19 cellular contexts compared by ENCODE assay signal in genomic region chr1:227889863-227890405, GRCh38. TPM values are rescaled to one million over a fixed set of nuclear protein-coding genes. Genes with fewer than 3 reads are reported as not detected.
DNase-seq lines count a peak whose midpoint lies in the region; ATAC-seq and TF ChIP-seq lines count a peak whose summit lies in the region.
"Had no signal": no experiment of that assay in that cellular context is flagged by ENCODE, and none has a peak within 500 bp of the region (broad histone marks: within the 10 kb centered on the region; RNA-seq: fewer than 3 reads in every experiment).

No MANE protein-coding gene starts in this region.

- H3K36me3 Mint-ChIP-seq in CD4-positive, alpha-beta memory T cell, result no peaks in the 10 kb centered on the region
- no peaks in the 10 kb centered on the region for H3K36me3 Mint-ChIP-seq in T-helper 17 cell (ENCODE audit: low read depth)
- no peaks in the 10 kb centered on the region for H3K36me3 Mint-ChIP-seq in endothelial cell (ENCODE audit: low read depth, unreplicated experiment)
- no peaks in the 10 kb centered on the region for H3K36me3 Mint-ChIP-seq in osteocyte (ENCODE audit: unreplicated experiment)
- H3K36me3 Mint-ChIP-seq: memory B cell; stimulated activated memory B cell treated with anti-CD40 and anti-IgM and Interleukin-4, amounts not matched to agents 10 μg/mL and 1 μg/mL and 100 μg/mL, for 72 hours had no signal

- H3K4me1 ChIP-seq in CD4-positive, alpha-beta memory T cell (ENCODE audit: insufficient read depth, low read length), result peaks cover 38% of the 10 kb centered on the region

- no peaks in the 10 kb centered on the region for H3K27me3 ChIP-seq in CD4-positive, alpha-beta memory T cell (ENCODE audit: insufficient read depth, low read length)
- H3K27me3 ChIP-seq: BLaER1, transverse colon had no signal

- H3K27ac Mint-ChIP-seq in CD4-positive, alpha-beta memory T cell, result peak overlapping the region in 4 of 7 donors; percentile 23 to 81 (median 68)
- H3K27ac Mint-ChIP-seq in T-helper 17 cell (no peak overlapping the region), endothelial cell (ENCODE audit: unreplicated experiment) (peak overlapping the region; percentile 57), osteocyte (ENCODE audit: unreplicated experiment) (no peak overlapping the region)
- H3K27ac Mint-ChIP-seq: memory B cell; stimulated activated memory B cell treated with anti-CD40 and anti-IgM and Interleukin-4, amounts not matched to agents 10 μg/mL and 1 μg/mL and 100 μg/mL, for 72 hours; T-helper 2 cell treated with Interferon-gamma antibody and Interleukin-4, amounts not matched to agents 5 μg/mL and 100 μg/mL, for 36 hours had no signal

- intact Hi-C loops in CD4-positive, alpha-beta memory T cell (cut with micrococcal nuclease), result loop anchor here (5.0 kb wide), 1 partner anchor 103 kb away; no protein-coding TSS in a partner anchor

- POLR2A ChIA-PET in CD4-positive, alpha-beta memory T cell (lab: Charles Lee; ENCODE audit: partially characterized antibody), result no interaction called here

- H3K36me3 ChIP-seq in CD4-positive, alpha-beta memory T cell (ENCODE audit: insufficient read depth, low read length), result no peaks in the 10 kb centered on the region
- H3K36me3 ChIP-seq: BLaER1, neutrophil, transverse colon had no signal

- H3K4me3 Mint-ChIP-seq in CD4-positive, alpha-beta memory T cell, result no peak overlapping the region
- no peak overlapping the region for H3K4me3 Mint-ChIP-seq in T-helper 17 cell
- H3K4me3 Mint-ChIP-seq in endothelial cell (ENCODE audit: unreplicated experiment), result no peak overlapping the region
- no peak overlapping the region for H3K4me3 Mint-ChIP-seq in osteocyte (ENCODE audit: unreplicated experiment)
- H3K4me3 Mint-ChIP-seq: memory B cell; stimulated activated memory B cell treated with anti-CD40 and anti-IgM and Interleukin-4, amounts not matched to agents 10 μg/mL and 1 μg/mL and 100 μg/mL, for 72 hours; T-helper 2 cell treated with Interferon-gamma antibody and Interleukin-4, amounts not matched to agents 5 μg/mL and 100 μg/mL, for 36 hours had no signal

- no peak for ATAC-seq in T-helper 17 cell
- no peak for ATAC-seq in GM21360 (IDR thresholded peaks at IDR 0.05; ENCODE audit: unreplicated experiment)
- ATAC-seq in GM21526 (IDR thresholded peaks at IDR 0.05; ENCODE audit: low FRiP score, unreplicated experiment), result no peak
- ATAC-seq: HCT116; stimulated activated memory B cell treated with anti-CD40 and anti-IgM and Interleukin-4, amounts not matched to agents 10 μg/mL and 1 μg/mL and 100 μg/mL, for 72 hours had no signal

- no peak for DNase-seq in CD4-positive, alpha-beta memory T cell
- DNase-seq in T-helper 17 cell, result peak in 2 of 3 donors; percentile 1 to 8
- peak; percentile 3 for DNase-seq in endothelial cell (ENCODE audit: low spot score)
- peak; percentile 80 for DNase-seq in osteocyte (ENCODE audit: extremely low spot score, unreplicated experiment)
- DNase-seq in hippocampal formation (lab: John Stamatoyannopoulos, UW), result no peak
- no peak for DNase-seq in T1000 (lab: John Stamatoyannopoulos, UW)
- DNase-seq: anterior cingulate cortex, NCI-H187, NCI-H446, Right ventricle myocardium superior, transverse colon had no signal

- CTCF ChIA-PET in CD4-positive, alpha-beta memory T cell (lab: Charles Lee; ENCODE audit: partially characterized antibody), result no interaction called here

- no peaks in the 10 kb centered on the region for H3K9me3 Mint-ChIP-seq in CD4-positive, alpha-beta memory T cell
- H3K9me3 Mint-ChIP-seq in endothelial cell (ENCODE audit: unreplicated experiment), result no peaks in the 10 kb centered on the region
- no peaks in the 10 kb centered on the region for H3K9me3 Mint-ChIP-seq in osteocyte (ENCODE audit: unreplicated experiment)
- H3K9me3 Mint-ChIP-seq: memory B cell; stimulated activated memory B cell treated with anti-CD40 and anti-IgM and Interleukin-4, amounts not matched to agents 10 μg/mL and 1 μg/mL and 100 μg/mL, for 72 hours; T-helper 2 cell treated with Interferon-gamma antibody and Interleukin-4, amounts not matched to agents 5 μg/mL and 100 μg/mL, for 36 hours had no signal

- no peaks in the 10 kb centered on the region for H3K27me3 Mint-ChIP-seq in CD4-positive, alpha-beta memory T cell
- H3K27me3 Mint-ChIP-seq in T-helper 17 cell (no peaks in the 10 kb centered on the region), endothelial cell (ENCODE audit: unreplicated experiment) (peaks cover 7% of the 10 kb centered on the region), osteocyte (ENCODE audit: unreplicated experiment) (no peaks in the 10 kb centered on the region)

- H3K4me1 Mint-ChIP-seq in CD4-positive, alpha-beta memory T cell, result peaks cover 10 to 39% (median 25%) of the 10 kb centered on the region in 4 donors
- H3K4me1 Mint-ChIP-seq in T-helper 17 cell (peaks cover 23% of the 10 kb centered on the region), endothelial cell (ENCODE audit: unreplicated experiment) (no peaks in the 10 kb centered on the region), osteocyte (ENCODE audit: unreplicated experiment) (peaks cover 37% of the 10 kb centered on the region)

- H3K27ac ChIP-seq in CD4-positive, alpha-beta memory T cell (ENCODE audit: low read depth, low read length), result no peak overlapping the region
- H3K27ac ChIP-seq: BLaER1, neutrophil, transverse colon had no signal

- no peak for TF ChIP-seq CTCF in endothelial cell (IDR thresholded peaks at IDR 0.05; ENCODE audit: unreplicated experiment)
- no peak for TF ChIP-seq CTCF in osteocyte (IDR thresholded peaks at IDR 0.05)

- no peaks in the 10 kb centered on the region for H3K9me3 ChIP-seq in CD4-positive, alpha-beta memory T cell (ENCODE audit: control insufficient read depth in 1 of 2, low read length in 2 of 2)
- no peaks in the 10 kb centered on the region for H3K9me3 ChIP-seq in T-helper 17 cell (ENCODE audit: control insufficient read depth, low read length, poor library complexity, severe bottlenecking)
- H3K9me3 ChIP-seq: BLaER1, neutrophil, transverse colon had no signal

- H3K4me3 ChIP-seq in CD4-positive, alpha-beta memory T cell (ENCODE audit: low read length in 2 of 2), result no peak overlapping the region
- H3K4me3 ChIP-seq: BLaER1, transverse colon had no signal

RNA-seq across cellular contexts. Expression of gene WNT9A, which starts 57.8 kb away (rescaled TPM):
- under 1 TPM; 0.08 to 0.15 TPM for total RNA-seq in CD4-positive, alpha-beta memory T cell
- polyA plus RNA-seq in CD4-positive, alpha-beta memory T cell, result under 1 TPM in 1 of 2 donors, not detected in 1; 0.08 TPM
- total RNA-seq in T-helper 17 cell (under 1 TPM; 0.10 to 0.18 TPM), endothelial cell (ENCODE audit: unreplicated experiment) (1.0 TPM), osteocyte (4.8 and 4.9 TPM in 2 replicates)

Comparison
In these comparisons a context has a peak if more than half of its experiments do, and no peak if none do; other contexts are left out.
1. DNase-seq: peak in T-helper 17 cell (2 of 3), endothelial cell (single experiment) and osteocyte (single experiment); none in CD4-positive, alpha-beta memory T cell (0 of 5), hippocampal formation (0 of 2) and T1000 (single experiment).
2. H3K27ac Mint-ChIP-seq: peak in CD4-positive, alpha-beta memory T cell (4 of 7) and endothelial cell (single experiment); none in T-helper 17 cell (single experiment) and osteocyte (single experiment).